2 cellular contexts compared by ENCODE assay signal in genomic region chr7:77107659-77108058, GRCh38. TPM values are rescaled to one million over a fixed set of nuclear protein-coding genes. Genes with fewer than 3 reads are reported as not detected.
"Had no signal": no experiment of that assay in that cellular context is flagged by ENCODE, and none has a peak within 500 bp of the region (broad histone marks: within the 10 kb centered on the region; RNA-seq: fewer than 3 reads in every experiment).

No MANE protein-coding gene starts in this region.

RNA-seq across cellular contexts. Expression of gene SPDYE18, which starts 45.3 kb away (rescaled TPM):
- total RNA-seq: WTC11 had no signal
- polyA plus RNA-seq: IgD-negative memory B cell had no signal
